ENCODE assay signal across 4 cellular contexts in the genomic region with DNA sequence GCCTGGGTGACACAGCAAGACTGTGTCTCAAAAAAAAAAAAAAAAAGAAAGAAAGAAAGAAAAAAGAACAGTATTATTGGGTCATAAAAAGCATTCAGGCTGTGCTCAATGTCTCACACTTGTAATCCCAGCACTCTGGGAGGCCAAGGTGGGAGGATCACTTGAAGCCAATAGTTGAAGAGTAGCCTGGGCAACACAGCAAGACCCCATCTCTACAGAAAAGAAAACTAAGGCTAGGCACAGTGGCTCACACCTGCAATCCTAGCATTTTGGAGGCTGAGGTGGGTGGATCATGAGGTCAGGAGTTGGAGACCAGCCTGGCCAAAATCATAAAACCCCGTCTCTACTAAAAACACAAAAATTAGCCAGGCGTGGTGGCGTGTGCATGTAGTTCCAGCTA. TPM values are rescaled to one million over a fixed set of nuclear protein-coding genes. Genes with fewer than 3 reads are reported as not detected.
"Had no signal": no experiment of that assay in that cellular context is flagged by ENCODE, and none has a peak within 500 bp of the region (broad histone marks: within the 10 kb centered on the region; RNA-seq: fewer than 3 reads in every experiment).

No MANE protein-coding gene starts in this region.

RNA-seq across cellular contexts. Expression of a gene that starts 12.6 kb away (rescaled TPM):
- total RNA-seq: LHCN-M2, M059J, MCF 10A, NCI-H460 had no signal

RNA-seq across cellular contexts. Expression of a gene that starts 32.6 kb away (rescaled TPM):
- total RNA-seq: LHCN-M2, M059J, MCF 10A, NCI-H460 had no signal
